11 cellular contexts compared by ENCODE assay signal in genomic region chr11:76339217-76339616, GRCh38. TPM values are rescaled to one million over a fixed set of nuclear protein-coding genes. Genes with fewer than 3 reads are reported as not detected.
DNase-seq lines count a peak whose midpoint lies in the region; ATAC-seq and TF ChIP-seq lines count a peak whose summit lies in the region.
"Had no signal": no experiment of that assay in that cellular context is flagged by ENCODE, and none has a peak within 500 bp of the region (broad histone marks: within the 10 kb centered on the region; RNA-seq: fewer than 3 reads in every experiment).

No MANE protein-coding gene starts in this region.

- no peaks in the 10 kb centered on the region for H3K36me3 ChIP-seq in gastroesophageal sphincter
- no peaks in the 10 kb centered on the region for H3K36me3 ChIP-seq in sigmoid colon
- no peaks in the 10 kb centered on the region for H3K36me3 ChIP-seq in stomach
- H3K36me3 ChIP-seq: ovary had no signal

- H3K4me3 ChIP-seq in gastroesophageal sphincter, result no peak overlapping the region
- no peak overlapping the region for H3K4me3 ChIP-seq in sigmoid colon
- no peak overlapping the region for H3K4me3 ChIP-seq in stomach
- H3K4me3 ChIP-seq: ovary, SK-N-MC had no signal

- peak; percentile 59 for DNase-seq in DMS153 (lab: John Stamatoyannopoulos, UW)
- no peak for DNase-seq in T-helper 17 cell
- DNase-seq in sigmoid colon, result peak; percentile 89
- no peak for DNase-seq in iPS-NIHi7 (ENCODE audit: extremely low spot score)
- DNase-seq in SW480 (ENCODE audit: low spot score), result no peak
- no peak for DNase-seq in stomach
- DNase-seq: ovary had no signal

- TF ChIP-seq POLR2A in gastroesophageal sphincter (IDR thresholded peaks at IDR 0.05) (no peak), sigmoid colon (IDR thresholded peaks at IDR 0.05) (no peak), stomach (IDR thresholded peaks at IDR 0.05) (no peak)

- ATAC-seq in T-helper 17 cell (peak; percentile 78), gastroesophageal sphincter (peak; percentile 91), GM19397 (IDR thresholded peaks at IDR 0.05; ENCODE audit: unreplicated experiment) (no peak)

- WGBS in gastroesophageal sphincter (ENCODE audit: low coverage in 1 of 2), 2 donors, result 44 to 51% methylated on average over 4 to 5 of the region's 6 CpGs
- WGBS in sigmoid colon, 2 donors, result 17 to 20% methylated on average over 6 of the region's 6 CpGs
- WGBS in stomach, 5 donors, result 45 to 76% (median 61%) methylated on average over 6 of the region's 6 CpGs

- H3K4me1 ChIP-seq in gastroesophageal sphincter, result peaks cover 0 to 7% (median 0%) of the 10 kb centered on the region in 3 donors
- H3K4me1 ChIP-seq in sigmoid colon, result no peaks in the 10 kb centered on the region
- no peaks in the 10 kb centered on the region for H3K4me1 ChIP-seq in stomach

- H3K27ac ChIP-seq in gastroesophageal sphincter, result peak overlapping the region in 3 of 4 donors; percentile 48 to 63 (median 53)
- H3K27ac ChIP-seq in sigmoid colon, result peak overlapping the region; percentile 36 to 54 (median 43)
- H3K27ac ChIP-seq in stomach, result peak overlapping the region in 2 of 5 donors; percentile 11 to 36
- H3K27ac ChIP-seq: ovary, SK-N-MC had no signal

- H3K27me3 ChIP-seq in gastroesophageal sphincter (no peaks in the 10 kb centered on the region), sigmoid colon (no peaks in the 10 kb centered on the region), stomach (no peaks in the 10 kb centered on the region)
- H3K27me3 ChIP-seq: ovary had no signal

- H3K27me3 Mint-ChIP-seq in T-helper 17 cell, result no peaks in the 10 kb centered on the region

- peaks cover 6% of the 10 kb centered on the region for H3K9me3 ChIP-seq in T-helper 17 cell (ENCODE audit: control insufficient read depth, low read length, poor library complexity, severe bottlenecking)
- H3K9me3 ChIP-seq in gastroesophageal sphincter, result no peaks in the 10 kb centered on the region
- H3K9me3 ChIP-seq in sigmoid colon, result peaks cover 0 to 10% (median 0%) of the 10 kb centered on the region in 4 donors
- H3K9me3 ChIP-seq in stomach, result peaks cover 2 to 15% (median 8%) of the 10 kb centered on the region in 4 donors
- H3K9me3 ChIP-seq: ovary had no signal

- H3K4me1 Mint-ChIP-seq in T-helper 17 cell, result peaks cover 45% of the 10 kb centered on the region

- peak overlapping the region; percentile 85 for H3K27ac Mint-ChIP-seq in T-helper 17 cell
- H3K27ac Mint-ChIP-seq: activated naive CD4-positive, alpha-beta T cell treated with anti-CD3 and anti-CD28 coated beads, Interleukin-2, amount 50 U/mL, for 24 hours had no signal

- H3K4me3 Mint-ChIP-seq in T-helper 17 cell, result peak overlapping the region; percentile 63
- H3K4me3 Mint-ChIP-seq: activated naive CD4-positive, alpha-beta T cell treated with anti-CD3 and anti-CD28 coated beads, Interleukin-2, amount 50 U/mL, for 24 hours had no signal

- intact Hi-C loops in sigmoid colon (cut with DNase I) (no loop called here), stomach (cut with DNase I; ENCODE audit: low total_unique reads) (no loop called here)

- TF ChIP-seq CTCF in gastroesophageal sphincter (IDR thresholded peaks at IDR 0.05), result no peak
- no peak for TF ChIP-seq CTCF in sigmoid colon (IDR thresholded peaks at IDR 0.05)
- no peak for TF ChIP-seq CTCF in stomach (IDR thresholded peaks at IDR 0.05)

- H3K36me3 Mint-ChIP-seq in T-helper 17 cell (ENCODE audit: low read depth), result no peaks in the 10 kb centered on the region

- TF ChIP-seq EP300 in gastroesophageal sphincter (IDR thresholded peaks at IDR 0.05), result no peak
- TF ChIP-seq EP300 in sigmoid colon (IDR thresholded peaks at IDR 0.05), result no peak
- TF ChIP-seq EP300 in stomach (IDR thresholded peaks at IDR 0.05), result no peak

RNA-seq across cellular contexts. Expression of gene THAP12, which starts 41.7 kb away (rescaled TPM):
- total RNA-seq in T-helper 17 cell (10 to 100 TPM; 53.1 to 60.8 TPM), gastroesophageal sphincter (10 to 100 TPM; 20.7 to 38.6 (median 32.6) TPM), sigmoid colon (10 to 100 TPM; 27.7 to 35.0 (median 31.4) TPM), stomach (10 to 100 TPM; 10.7 to 74.0 (median 20.6) TPM)
- polyA plus RNA-seq in sigmoid colon (10 to 100 TPM; 27.1 to 43.2 (median 27.3) TPM), stomach (10 to 100 TPM; 11.8 to 41.5 (median 29.8) TPM)

RNA-seq across cellular contexts. Expression of gene GVQW3, which starts 41.9 kb away (rescaled TPM):
- total RNA-seq in T-helper 17 cell (1 to 10 TPM; 1.7 to 2.5 TPM), gastroesophageal sphincter (under 1 TPM; 0.16 to 0.89 (median 0.81) TPM), sigmoid colon (1 to 10 TPM in 3 of 4 donors, under 1 TPM in 1; 0.41 to 4.7 (median 2.2) TPM), stomach (10 to 100 TPM in 2 of 5 donors, 1 to 10 TPM in 2, not detected in 1; 2.0 to 24.1 (median 8.7) TPM)
- polyA plus RNA-seq in sigmoid colon (1 to 10 TPM in 1 of 3 donors, under 1 TPM in 2; 0.60 to 1.9 (median 0.69) TPM), stomach (under 1 TPM; 0.15 to 0.95 (median 0.50) TPM)

Comparison
In these comparisons a context has a peak if more than half of its experiments do, and no peak if none do; other contexts are left out.
1. DNase-seq: peak in DMS153 (single experiment) and sigmoid colon (single experiment); none in T-helper 17 cell (0 of 3), iPS-NIHi7 (single experiment), SW480 (single experiment) and stomach (single experiment).